Comparison of ENCODE assay signal across 9 cellular contexts in genomic region chr11:6321356-6321755, GRCh38. TPM values are rescaled to one million over a fixed set of nuclear protein-coding genes. Genes with fewer than 3 reads are reported as not detected.
A peak's percentile ranks its signal among the peaks of the same experiment; 100 is the strongest.
DNase-seq lines count a peak whose midpoint lies in the region; ATAC-seq and TF ChIP-seq lines count a peak whose summit lies in the region.
"Had no signal": no experiment of that assay in that cellular context is flagged by ENCODE, and none has a peak within 500 bp of the region (broad histone marks: within the 10 kb centered on the region; RNA-seq: fewer than 3 reads in every experiment).

No MANE protein-coding gene starts in this region.

- peak overlapping the region; percentile 29 for H3K18ac ChIP-seq in mesendoderm (ENCODE audit: low read length)

- no peaks in the 10 kb centered on the region for H3K36me3 ChIP-seq in mesendoderm (ENCODE audit: control insufficient read depth, insufficient read depth, low read length)
- H3K36me3 ChIP-seq in tibial artery, result no peaks in the 10 kb centered on the region
- H3K36me3 ChIP-seq: neutrophil had no signal

- no TSS peak for BruUV-seq in MCF 10A (replicated peaks; lab: Mats Ljungman, UMichigan)

- H3K4me1 ChIP-seq in mesendoderm (ENCODE audit: control insufficient read depth, low read depth, low read length) (peaks cover 8% of the 10 kb centered on the region), tibial artery (peaks cover 0 to 49% (median 29%) of the 10 kb centered on the region in 4 donors)

- H3K36me3 Mint-ChIP-seq in activated CD4-positive, alpha-beta T cell treated with anti-CD3 and anti-CD28 coated beads, Interleukin-2, amount 10 ng/mL, durations not matched to agents 24 days and 14 days (ENCODE audit: low read depth), result peaks cover 7% of the 10 kb centered on the region
- peaks cover 7% of the 10 kb centered on the region for H3K36me3 Mint-ChIP-seq in MCF 10A (ENCODE audit: insufficient read depth, unreplicated experiment)

- intact Hi-C loops in activated CD4-positive, alpha-beta T cell treated with anti-CD3 and anti-CD28 coated beads, Interleukin-2, amount 10 ng/mL, durations not matched to agents 24 days and 14 days (cut with micrococcal nuclease), result loop anchor here (2.0 to 5.0 kb wide), 5 partner anchors 161 to 634 kb away; partner anchors contain the start of genes ARFIP2, MRPL17, TIMM10B and TRIM22
- intact Hi-C loops in MCF 10A (cut with micrococcal nuclease) (no loop called here), tibial artery (cut with DNase I; ENCODE audit: low total_unique reads) (loop anchor here (5.0 kb wide), 1 partner anchor 36 kb away; no protein-coding TSS in a partner anchor)

- H3K27ac Mint-ChIP-seq in activated CD4-positive, alpha-beta T cell treated with anti-CD3 and anti-CD28 coated beads, Interleukin-2, amount 10 ng/mL, durations not matched to agents 24 days and 14 days, result peak overlapping the region; percentile 91
- peak overlapping the region; percentile 97 for H3K27ac Mint-ChIP-seq in MCF 10A (ENCODE audit: low read depth, unreplicated experiment)

- H3K27me3 ChIP-seq in mesendoderm (ENCODE audit: insufficient read depth, low read length, poor library complexity) (no peaks in the 10 kb centered on the region), tibial artery (no peaks in the 10 kb centered on the region)

- no peak overlapping the region for H2BK120ac ChIP-seq in mesendoderm (ENCODE audit: low read depth, low read length)

- H3K9ac ChIP-seq in mesendoderm (ENCODE audit: low read length), result peak overlapping the region; percentile 97

- peaks cover 1% of the 10 kb centered on the region for H3K79me1 ChIP-seq in mesendoderm (ENCODE audit: low read length)

- H2BK5ac ChIP-seq in mesendoderm (ENCODE audit: low read length), result no peak overlapping the region

- peaks cover 16% of the 10 kb centered on the region for H3K27me3 Mint-ChIP-seq in activated CD4-positive, alpha-beta T cell treated with anti-CD3 and anti-CD28 coated beads, Interleukin-2, amount 10 ng/mL, durations not matched to agents 24 days and 14 days
- H3K27me3 Mint-ChIP-seq in MCF 10A (ENCODE audit: insufficient read depth, unreplicated experiment), result no peaks in the 10 kb centered on the region

- no peak overlapping the region for H3K4me2 ChIP-seq in mesendoderm (ENCODE audit: low read length)

- ATAC-seq in esophagus mucosa, result no peak

- no peaks in the 10 kb centered on the region for H3K9me3 Mint-ChIP-seq in activated CD4-positive, alpha-beta T cell treated with anti-CD3 and anti-CD28 coated beads, Interleukin-2, amount 10 ng/mL, durations not matched to agents 24 days and 14 days
- no peaks in the 10 kb centered on the region for H3K9me3 Mint-ChIP-seq in MCF 10A (ENCODE audit: unreplicated experiment)

- H2AK5ac ChIP-seq in mesendoderm (ENCODE audit: low read length), result no peak overlapping the region

- peak overlapping the region; percentile 21 for H4K5ac ChIP-seq in mesendoderm (ENCODE audit: low read length)

- WGBS in mesendoderm (ENCODE audit: extremely low coverage, insufficient coverage, low lambda C conversion rate), result no CpG with 5 or more reads among the region's 12 CpGs

- H4K8ac ChIP-seq in mesendoderm (ENCODE audit: low read depth, low read length), result no peak overlapping the region

- peak overlapping the region; percentile 88 for H3K4me3 Mint-ChIP-seq in activated CD4-positive, alpha-beta T cell treated with anti-CD3 and anti-CD28 coated beads, Interleukin-2, amount 10 ng/mL, durations not matched to agents 24 days and 14 days
- H3K4me3 Mint-ChIP-seq in MCF 10A (ENCODE audit: unreplicated experiment), result peak overlapping the region; percentile 86

- no peak overlapping the region for H2BK15ac ChIP-seq in mesendoderm (replicated peaks; ENCODE audit: low read depth)

- peaks cover 2% of the 10 kb centered on the region for H3K79me2 ChIP-seq in mesendoderm (ENCODE audit: control insufficient read depth, insufficient read depth, low read length)

- no peak overlapping the region for H3K4ac ChIP-seq in mesendoderm (ENCODE audit: low read depth, low read length)

- no peak for DNase-seq in activated CD4-positive, alpha-beta T cell treated with anti-CD3 and anti-CD28 coated beads, Interleukin-2, amount 10 ng/mL, durations not matched to agents 24 days and 14 days
- no peak for DNase-seq in activated CD4-positive, alpha-beta T cell treated with anti-CD3 and anti-CD28 coated beads for 4 hours
- DNase-seq in MCF 10A (ENCODE audit: unreplicated experiment) (no peak), mesendoderm (no peak), tibial artery (peak; percentile 48 to 75), MV-4-11 (lab: John Stamatoyannopoulos, UW) (no peak), GM03348 (ENCODE audit: low spot score) (no peak)

- POLR2A ChIA-PET in MCF 10A (lab: Yijun Ruan, JAX), result interaction anchor here (0.6 to 6.3 kb wide), 5 partner anchors 20 to 299 kb away, joined by 3 to 59 read pairs (median 12); partner anchors contain the start of gene FHIP1B

- H3K23ac ChIP-seq in mesendoderm (ENCODE audit: low read length), result no peak overlapping the region

- CTCF ChIA-PET in MCF 10A (lab: Yijun Ruan, JAX), result interaction anchor here (0.6 to 17.9 kb wide), 15 partner anchors 9 to 298 kb away, joined by 3 to 185 read pairs (median 4); no protein-coding TSS in a partner anchor

- H3K4me1 Mint-ChIP-seq in activated CD4-positive, alpha-beta T cell treated with anti-CD3 and anti-CD28 coated beads, Interleukin-2, amount 10 ng/mL, durations not matched to agents 24 days and 14 days, result peaks cover 45% of the 10 kb centered on the region
- peaks cover 36% of the 10 kb centered on the region for H3K4me1 Mint-ChIP-seq in MCF 10A (ENCODE audit: insufficient read depth, unreplicated experiment)

- TF ChIP-seq CTCF in MCF 10A (IDR thresholded peaks at IDR 0.05; ENCODE audit: unreplicated experiment) (no peak), tibial artery (IDR thresholded peaks at IDR 0.05) (no peak)

- H3K27ac ChIP-seq in mesendoderm (ENCODE audit: low read depth, low read length), result peak overlapping the region; percentile 92
- peak overlapping the region; percentile 100 for H3K27ac ChIP-seq in tibial artery
- H3K27ac ChIP-seq: neutrophil had no signal

- H3K56ac ChIP-seq in mesendoderm (ENCODE audit: low read length), result peak overlapping the region; percentile 52

- H3K4me3 ChIP-seq in mesendoderm (ENCODE audit: low read length) (no peak overlapping the region), tibial artery (peak overlapping the region; percentile 65 to 81)

- no peaks in the 10 kb centered on the region for H3K9me3 ChIP-seq in tibial artery
- H3K9me3 ChIP-seq: neutrophil had no signal

RNA-seq across cellular contexts. Expression of gene CAVIN3, which starts 1.1 kb away (rescaled TPM):
- 35.7 and 36.0 TPM in 2 replicates for total RNA-seq in activated CD4-positive, alpha-beta T cell treated with anti-CD3 and anti-CD28 coated beads, Interleukin-2, amount 10 ng/mL, durations not matched to agents 24 days and 14 days
- total RNA-seq in MCF 10A (2022), result 69.9 and 89.5 TPM in 2 replicates
- polyA plus RNA-seq in mesendoderm (2013, experiment 1 of 2), result 15.8 TPM
- polyA plus RNA-seq in mesendoderm (2013, experiment 2 of 2), result 16.5 TPM
- 11.8 TPM for total RNA-seq in esophagus mucosa

Comparison
In these comparisons a context has a peak if more than half of its experiments do, and no peak if none do; other contexts are left out.
1. DNase-seq: peak in tibial artery (2 of 2); none in activated CD4-positive, alpha-beta T cell treated with anti-CD3 and anti-CD28 coated beads, Interleukin-2, amount 10 ng/mL, durations not matched to agents 24 days and 14 days (single experiment), activated CD4-positive, alpha-beta T cell treated with anti-CD3 and anti-CD28 coated beads for 4 hours (0 of 2), MCF 10A (single experiment), mesendoderm (single experiment), MV-4-11 (single experiment) and GM03348 (single experiment).